Comparison of ENCODE assay signal across 1 cellular context in the genomic region with DNA sequence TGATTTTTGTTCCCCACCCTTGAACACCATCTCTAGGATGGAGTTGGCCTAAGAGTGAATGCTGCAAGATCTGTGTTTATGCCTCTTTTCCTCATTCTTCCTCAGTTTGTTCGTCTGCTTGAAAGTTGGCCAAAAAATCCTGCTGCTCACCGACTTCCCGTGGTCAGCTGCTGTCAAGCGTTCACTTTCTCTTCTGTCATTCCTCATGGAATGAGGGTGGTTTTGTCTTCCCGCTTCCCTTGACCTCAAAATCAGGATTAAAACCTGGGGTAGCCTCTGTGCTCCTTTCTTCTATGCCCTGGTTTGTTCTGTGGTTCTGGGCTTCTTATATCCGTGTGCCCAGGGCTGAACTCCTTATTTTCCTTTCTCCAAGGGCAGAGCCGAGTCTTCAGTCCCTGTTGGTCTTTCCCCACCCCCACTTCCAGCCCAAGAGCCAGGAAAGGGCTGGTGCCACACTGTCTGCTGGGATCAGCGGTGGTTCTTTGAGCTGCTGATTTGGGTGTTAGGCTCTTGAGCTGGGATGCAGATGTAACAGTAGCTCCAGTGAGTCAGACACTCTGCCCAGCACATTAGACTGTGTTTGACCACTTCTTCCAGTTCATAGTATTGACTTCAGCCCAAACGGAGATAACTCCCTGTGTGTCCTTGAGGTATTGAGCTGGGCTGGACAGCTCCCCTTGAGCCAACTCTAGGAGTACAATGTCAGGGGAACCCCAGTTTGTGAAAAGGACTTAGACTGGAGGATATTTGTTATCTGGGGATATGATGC.
TF ChIP-seq lines count a peak whose summit lies in the region.

No MANE protein-coding gene starts in this region.

TF ChIP-seq in SK-N-SH, 30 proteins besides CTCF, POLR2A, EP300 and RAD21 (continued from another document):
- TF ChIP-seq REST (IDR thresholded peaks at IDR 0.05; ENCODE audit: low read depth, low read length) = peak; percentile 90
